In genomic region chr2:69059731-69060290, GRCh38 we compare ENCODE assay signal across 18 cellular contexts. TPM values are rescaled to one million over a fixed set of nuclear protein-coding genes. Genes with fewer than 3 reads are reported as not detected.
"Had no signal": no experiment of that assay in that cellular context is flagged by ENCODE, and none has a peak within 500 bp of the region (broad histone marks: within the 10 kb centered on the region; RNA-seq: fewer than 3 reads in every experiment).

No MANE protein-coding gene starts in this region.

- DNase-seq: activated CD4-positive, alpha-beta memory T cell treated with anti-CD3 and anti-CD28 coated beads, Interleukin-2, amount 10 ng/mL, durations not matched to agents 7 days and 5 days; activated CD4-positive, alpha-beta T cell treated with anti-CD3 and anti-CD28 coated beads for 1 hour; activated naive CD4-positive, alpha-beta T cell; activated naive CD8-positive, alpha-beta T cell treated with anti-CD3 and anti-CD28 coated beads, Interleukin-2, amount 50 U/mL, for 24 hours; activated T-cell treated with anti-CD3 and anti-CD28 coated beads, Interleukin-2, amount 50 U/mL, for 72 hours; brain microvascular endothelial cell; dermis blood vessel endothelial cell; endodermal cell; erythroblast; heart right ventricle; islet precursor cell; left lung; mesenchymal stem cell; nephron progenitor cell; stimulated activated CD4-positive, alpha-beta T cell treated with anti-CD3 and anti-CD28 coated beads, Interleukin-4, amount 100 ng/mL, for 4 hours; stimulated activated naive CD8-positive, alpha-beta T cell treated with anti-CD3 and anti-CD28 coated beads, Interleukin-15, amount 100 ng/mL, for 72 hours; testis; upper lobe of right lung had no signal

- H3K27ac ChIP-seq: brain microvascular endothelial cell, left lung, testis, upper lobe of right lung had no signal

- H3K4me3 ChIP-seq: heart right ventricle, left lung, testis, upper lobe of right lung had no signal

- H3K4me1 ChIP-seq: testis had no signal

- H3K27me3 ChIP-seq: brain microvascular endothelial cell, heart right ventricle, left lung, testis, upper lobe of right lung had no signal

- H3K9me3 ChIP-seq: left lung, testis, upper lobe of right lung had no signal

- H3K36me3 ChIP-seq: brain microvascular endothelial cell, heart right ventricle, left lung, upper lobe of right lung had no signal

RNA-seq across cellular contexts. Expression of gene ANTXR1, which starts 46.8 kb away (rescaled TPM):
- total RNA-seq: activated CD4-positive, alpha-beta memory T cell treated with anti-CD3 and anti-CD28 coated beads, Interleukin-2, amount 10 ng/mL, durations not matched to agents 7 days and 5 days; activated T-cell treated with anti-CD3 and anti-CD28 coated beads, Interleukin-2, amount 50 U/mL, for 72 hours had no signal
